9 cellular contexts compared by ENCODE assay signal in the genomic region with DNA sequence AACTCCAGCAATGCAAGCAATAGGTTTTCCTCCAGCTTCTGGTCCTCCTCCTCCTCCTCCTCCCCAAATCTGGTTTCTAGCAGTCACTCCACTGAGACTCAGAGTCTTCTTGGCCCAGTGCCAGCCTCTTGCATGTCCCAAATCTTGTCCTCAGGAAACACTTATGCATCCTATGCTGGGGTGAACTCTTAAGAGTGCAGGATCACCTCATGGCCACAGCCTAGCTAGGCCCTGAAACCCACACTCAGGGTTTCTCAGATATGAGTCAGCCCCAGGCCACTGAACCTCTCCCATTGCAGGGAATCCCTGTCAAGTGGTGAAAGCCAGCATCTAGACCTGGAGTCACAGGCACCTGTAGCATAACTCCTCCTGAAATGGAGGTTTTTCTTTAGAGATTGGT. TPM values are rescaled to one million over a fixed set of nuclear protein-coding genes. Genes with fewer than 3 reads are reported as not detected.
"Had no signal": no experiment of that assay in that cellular context is flagged by ENCODE, and none has a peak within 500 bp of the region (broad histone marks: within the 10 kb centered on the region; RNA-seq: fewer than 3 reads in every experiment).

No MANE protein-coding gene starts in this region.

RNA-seq across cellular contexts. Expression of a gene that starts 18.2 kb away (rescaled TPM):
- total RNA-seq: activated CD4-positive, alpha-beta memory T cell treated with anti-CD3 and anti-CD28 coated beads for 36 hours; activated CD4-positive, alpha-beta T cell treated with anti-CD3 and anti-CD28 coated beads, Interleukin-2, amount 10 ng/mL, durations not matched to agents 7 days and 5 days; activated naive CD4-positive, alpha-beta T cell treated with anti-CD3 and anti-CD28 coated beads for 36 hours; activated naive CD8-positive, alpha-beta T cell treated with anti-CD3 and anti-CD28 coated beads for 36 hours; activated T-cell treated with anti-CD3 and anti-CD28 coated beads, Interleukin-2, amount 50 U/mL, for 4 hours; cardiac septum; NCI-H460; OCI-LY7; RPMI7951 had no signal
